8 cellular contexts compared by ENCODE assay signal in the genomic region with DNA sequence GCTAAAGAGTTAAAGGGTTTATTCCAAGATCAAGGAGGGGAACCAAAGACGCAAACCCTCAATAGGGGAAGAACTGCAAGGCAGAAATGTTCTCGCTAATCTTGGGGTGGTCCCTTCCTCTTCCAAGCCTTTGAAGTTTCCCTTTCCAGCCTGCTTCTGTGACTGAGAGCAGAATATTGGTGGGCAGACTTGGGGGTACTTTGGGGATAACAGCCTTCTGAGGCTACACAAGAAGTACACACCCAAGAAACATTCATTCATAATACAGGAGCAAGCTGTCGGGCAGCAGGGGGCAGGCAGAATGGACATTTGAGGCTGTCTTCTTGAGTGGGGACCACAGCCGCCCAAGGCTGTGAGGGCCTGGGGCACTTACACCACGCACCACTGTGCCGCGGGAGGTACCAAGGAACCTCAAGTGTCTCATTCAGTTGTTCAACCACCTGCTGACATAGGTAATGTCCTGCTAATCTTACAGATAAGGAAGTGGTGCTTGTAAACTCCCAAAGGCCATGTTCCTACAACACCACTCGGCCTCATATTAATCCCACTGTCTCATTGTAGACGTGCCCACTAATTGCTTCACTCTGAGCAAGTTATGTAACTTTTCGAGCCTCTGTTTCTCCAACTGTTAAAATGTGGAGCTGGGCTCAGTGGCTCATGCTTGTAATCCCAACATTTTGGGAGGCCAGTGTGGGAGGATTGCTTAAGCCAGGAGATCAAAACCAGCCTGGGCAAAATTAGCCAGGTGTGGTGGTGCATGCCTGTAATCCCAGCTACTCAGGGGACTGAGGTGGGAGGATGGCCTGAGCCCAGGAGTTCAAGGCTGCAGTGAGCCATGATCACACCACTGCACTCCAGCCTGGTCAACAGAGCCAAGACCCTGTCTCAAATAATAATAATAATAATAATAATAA. TPM values are rescaled to one million over a fixed set of nuclear protein-coding genes. Genes with fewer than 3 reads are reported as not detected.
DNase-seq lines count a peak whose midpoint lies in the region; ATAC-seq and TF ChIP-seq lines count a peak whose summit lies in the region.
"Had no signal": no experiment of that assay in that cellular context is flagged by ENCODE, and none has a peak within 500 bp of the region (broad histone marks: within the 10 kb centered on the region; RNA-seq: fewer than 3 reads in every experiment).

No MANE protein-coding gene starts in this region.

- TF ChIP-seq CTCF in DND-41 (IDR thresholded peaks at IDR 0.05; ENCODE audit: borderline replicate concordance, extremely low read depth, low read length, poor library complexity, severe bottlenecking) (no peak), Panc1 (IDR thresholded peaks at IDR 0.05) (no peak), left ventricle myocardium inferior (IDR thresholded peaks at IDR 0.05; ENCODE audit: borderline replicate concordance) (no peak), psoas muscle (IDR thresholded peaks at IDR 0.05) (no peak)

- no TSS peak for BruUV-seq in Panc1 (replicated peaks; lab: Mats Ljungman, UMichigan)

- H2AFZ ChIP-seq in DND-41 (ENCODE audit: low read depth, low read length) = peak overlapping the region; percentile 35; the same call in 1 of the 2 replicates

- H3K4me3 ChIP-seq in DND-41 (ENCODE audit: low read depth in 1 of 2, low read length in 2 of 2) (no peak overlapping the region), Panc1 (ENCODE audit: low read depth in 2 of 2, low read length in 2 of 2) (no peak overlapping the region), left ventricle myocardium inferior (peak overlapping the region; percentile 99), psoas muscle (peak overlapping the region; percentile 82)

- ATAC-seq in DND-41 (ENCODE audit: insufficient read depth, low read depth) = no peak
- ATAC-seq in Panc1 = no peak
- ATAC-seq in psoas muscle = no peak
- ATAC-seq in GM21619 (IDR thresholded peaks at IDR 0.05; ENCODE audit: unreplicated experiment) = no peak
- ATAC-seq in HG03280 (IDR thresholded peaks at IDR 0.05; ENCODE audit: unreplicated experiment) = no peak
- ATAC-seq in GM19395 (IDR thresholded peaks at IDR 0.05; ENCODE audit: unreplicated experiment) = no peak

- no peak overlapping the region for H3K9ac ChIP-seq in DND-41 (ENCODE audit: low read depth, low read length)

- H3K27me3 ChIP-seq in DND-41 (ENCODE audit: insufficient read depth, low read length, poor library complexity) (no peaks in the 10 kb centered on the region), Panc1 (ENCODE audit: control insufficient read depth, insufficient read depth, low read length) (no peaks in the 10 kb centered on the region), left ventricle myocardium inferior (ENCODE audit: low read depth) (no peaks in the 10 kb centered on the region), psoas muscle (ENCODE audit: insufficient read depth in 3 of 3, low read length in 2 of 3) (no peaks in the 10 kb centered on the region)

- in situ Hi-C loops in Panc1 (cut with HindIII; ENCODE audit: low pct_unique_long_range_greater_than_20kb, low sequenced_read_pairs) = no loop called here

- peaks cover 31% of the 10 kb centered on the region for H3K4me1 ChIP-seq in DND-41 (ENCODE audit: insufficient read depth, low read length)
- peaks cover 25% of the 10 kb centered on the region for H3K4me1 ChIP-seq in Panc1 (ENCODE audit: control insufficient read depth, insufficient read depth, low read length)
- peaks cover 78% of the 10 kb centered on the region for H3K4me1 ChIP-seq in left ventricle myocardium inferior
- H3K4me1 ChIP-seq in psoas muscle = peaks cover 55% of the 10 kb centered on the region

- CTCF ChIA-PET in Panc1 (lab: Charles Lee) = interaction anchor here (0.7 to 1.2 kb wide), 3 partner anchors 19 to 328 kb away, joined by 3 to 4 read pairs (median 3); no protein-coding TSS in a partner anchor

- peaks cover 3% of the 10 kb centered on the region; the same call in 1 of the 2 replicates for H4K20me1 ChIP-seq in DND-41 (ENCODE audit: insufficient read depth, low read length)

- DNase-seq in DND-41 = no peak
- DNase-seq in Panc1 (ENCODE audit: low read depth, low spot score) = no peak
- no peak for DNase-seq in left ventricle myocardium inferior
- DNase-seq in psoas muscle = no peak
- DNase-seq: NCI-H187 had no signal

- no peaks in the 10 kb centered on the region for H3K9me3 ChIP-seq in DND-41 (ENCODE audit: insufficient read depth, low read length, severe bottlenecking)
- H3K9me3 ChIP-seq in Panc1 (ENCODE audit: control insufficient read depth, insufficient read depth, low read depth, low read length) = no peaks in the 10 kb centered on the region
- H3K9me3 ChIP-seq in left ventricle myocardium inferior (replicated peaks) = no peaks in the 10 kb centered on the region
- no peaks in the 10 kb centered on the region for H3K9me3 ChIP-seq in psoas muscle

- H3K36me3 ChIP-seq in DND-41 (ENCODE audit: insufficient read depth, low read length) = peaks cover 19% of the 10 kb centered on the region
- peaks cover 16% of the 10 kb centered on the region for H3K36me3 ChIP-seq in Panc1 (ENCODE audit: control insufficient read depth, insufficient read depth, low read length)
- H3K36me3 ChIP-seq in left ventricle myocardium inferior = peaks cover 13% of the 10 kb centered on the region
- peaks cover 0 to 14% of the 10 kb centered on the region in 2 donors for H3K36me3 ChIP-seq in psoas muscle (ENCODE audit: insufficient read depth in 1 of 2, low read depth in 1 of 2)

- POLR2A ChIA-PET in Panc1 (lab: Charles Lee) = no interaction called here

- H3K27ac ChIP-seq in DND-41 (ENCODE audit: low read length) (no peak overlapping the region), Panc1 (ENCODE audit: low read length) (peak overlapping the region; percentile 46; the same call in 1 of the 2 replicates), left ventricle myocardium inferior (replicated peaks) (peak overlapping the region; percentile 97), psoas muscle (peak overlapping the region; percentile 93)

- no peak overlapping the region for H3K4me2 ChIP-seq in DND-41 (ENCODE audit: insufficient read depth, low read length)

- WGBS in psoas muscle, 3 donors = 39 to 56% (median 42%) methylated on average over 10 of the region's 10 CpGs

- peaks cover 36% of the 10 kb centered on the region for H3K79me2 ChIP-seq in DND-41 (ENCODE audit: insufficient read depth, low read length)

- intact Hi-C loops in Panc1 (cut with micrococcal nuclease; ENCODE audit: unreplicated experiment) = no loop called here
- intact Hi-C loops in left ventricle myocardium inferior (cut with micrococcal nuclease) = loop anchor here (10.0 kb wide), 1 partner anchor 263 kb away; no protein-coding TSS in a partner anchor
- intact Hi-C loops in psoas muscle (cut with DNase I) = loop anchor here (10.0 kb wide), 2 partner anchors 233 to 263 kb away; a partner anchor contains a TSS

RNA-seq across cellular contexts. Expression of a gene that starts 2.5 kb away (rescaled TPM):
- total RNA-seq in Panc1 (2021; ENCODE audit: unreplicated experiment) (85.4 TPM), left ventricle myocardium inferior (89.4 TPM), psoas muscle (10 to 100 TPM; 27.2 to 58.0 (median 40.4) TPM)
- 76.8 TPM for polyA plus RNA-seq in Panc1 (2012; ENCODE audit: insufficient read length)
- 10 to 100 TPM; 49.2 to 91.1 (median 76.2) TPM for polyA plus RNA-seq in psoas muscle

Comparison
In these comparisons a context has a peak if more than half of its experiments do, and no peak if none do; other contexts are left out.
1. H3K4me3 ChIP-seq: peak in left ventricle myocardium inferior (single experiment) and psoas muscle (single experiment); none in DND-41 (0 of 2) and Panc1 (0 of 2).